ENCODE assay signal across 1 cellular context in the genomic region with DNA sequence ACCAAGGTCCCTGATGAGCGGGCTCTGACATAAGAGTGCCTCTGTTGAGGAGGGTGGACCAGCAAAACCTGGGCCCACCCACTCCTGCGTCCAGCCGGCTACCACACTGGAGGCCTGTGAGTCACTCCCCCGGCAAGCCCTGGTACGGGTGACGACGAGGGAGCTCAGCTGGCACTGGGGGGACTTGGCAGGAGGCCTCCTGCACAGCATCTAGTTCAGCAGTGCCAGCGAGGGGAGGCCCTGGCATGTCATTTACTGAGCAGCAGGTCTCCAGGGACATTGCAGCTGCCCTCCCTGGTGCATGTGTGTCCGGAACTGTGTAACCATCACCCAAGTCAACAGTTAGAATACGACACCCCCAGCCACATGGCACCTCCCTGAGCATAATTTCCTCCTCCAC.
TF ChIP-seq lines count a peak whose summit lies in the region.

No MANE protein-coding gene starts in this region.

TF ChIP-seq in GM12878, 131 proteins besides CTCF, POLR2A, EP300 and RAD21:
- TF ChIP-seq, protein P1, sequence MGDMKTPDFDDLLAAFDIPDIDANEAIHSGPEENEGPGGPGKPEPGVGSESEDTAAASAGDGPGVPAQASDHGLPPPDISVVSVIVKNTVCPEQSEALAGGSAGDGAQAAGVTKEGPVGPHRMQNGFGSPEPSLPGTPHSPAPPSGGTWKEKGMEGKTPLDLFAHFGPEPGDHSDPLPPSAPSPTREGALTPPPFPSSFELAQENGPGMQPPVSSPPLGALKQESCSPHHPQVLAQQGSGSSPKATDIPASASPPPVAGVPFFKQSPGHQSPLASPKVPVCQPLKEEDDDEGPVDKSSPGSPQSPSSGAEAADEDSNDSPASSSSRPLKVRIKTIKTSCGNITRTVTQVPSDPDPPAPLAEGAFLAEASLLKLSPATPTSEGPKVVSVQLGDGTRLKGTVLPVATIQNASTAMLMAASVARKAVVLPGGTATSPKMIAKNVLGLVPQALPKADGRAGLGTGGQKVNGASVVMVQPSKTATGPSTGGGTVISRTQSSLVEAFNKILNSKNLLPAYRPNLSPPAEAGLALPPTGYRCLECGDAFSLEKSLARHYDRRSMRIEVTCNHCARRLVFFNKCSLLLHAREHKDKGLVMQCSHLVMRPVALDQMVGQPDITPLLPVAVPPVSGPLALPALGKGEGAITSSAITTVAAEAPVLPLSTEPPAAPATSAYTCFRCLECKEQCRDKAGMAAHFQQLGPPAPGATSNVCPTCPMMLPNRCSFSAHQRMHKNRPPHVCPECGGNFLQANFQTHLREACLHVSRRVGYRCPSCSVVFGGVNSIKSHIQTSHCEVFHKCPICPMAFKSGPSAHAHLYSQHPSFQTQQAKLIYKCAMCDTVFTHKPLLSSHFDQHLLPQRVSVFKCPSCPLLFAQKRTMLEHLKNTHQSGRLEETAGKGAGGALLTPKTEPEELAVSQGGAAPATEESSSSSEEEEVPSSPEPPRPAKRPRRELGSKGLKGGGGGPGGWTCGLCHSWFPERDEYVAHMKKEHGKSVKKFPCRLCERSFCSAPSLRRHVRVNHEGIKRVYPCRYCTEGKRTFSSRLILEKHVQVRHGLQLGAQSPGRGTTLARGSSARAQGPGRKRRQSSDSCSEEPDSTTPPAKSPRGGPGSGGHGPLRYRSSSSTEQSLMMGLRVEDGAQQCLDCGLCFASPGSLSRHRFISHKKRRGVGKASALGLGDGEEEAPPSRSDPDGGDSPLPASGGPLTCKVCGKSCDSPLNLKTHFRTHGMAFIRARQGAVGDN (IDR thresholded peaks at IDR 0.05): 0 out of 2 replicates have a peak, but pooled peaks have one; percentile 14
- no peak for TF ChIP-seq ZSCAN29 (IDR thresholded peaks at IDR 0.05)
